In the genomic region with DNA sequence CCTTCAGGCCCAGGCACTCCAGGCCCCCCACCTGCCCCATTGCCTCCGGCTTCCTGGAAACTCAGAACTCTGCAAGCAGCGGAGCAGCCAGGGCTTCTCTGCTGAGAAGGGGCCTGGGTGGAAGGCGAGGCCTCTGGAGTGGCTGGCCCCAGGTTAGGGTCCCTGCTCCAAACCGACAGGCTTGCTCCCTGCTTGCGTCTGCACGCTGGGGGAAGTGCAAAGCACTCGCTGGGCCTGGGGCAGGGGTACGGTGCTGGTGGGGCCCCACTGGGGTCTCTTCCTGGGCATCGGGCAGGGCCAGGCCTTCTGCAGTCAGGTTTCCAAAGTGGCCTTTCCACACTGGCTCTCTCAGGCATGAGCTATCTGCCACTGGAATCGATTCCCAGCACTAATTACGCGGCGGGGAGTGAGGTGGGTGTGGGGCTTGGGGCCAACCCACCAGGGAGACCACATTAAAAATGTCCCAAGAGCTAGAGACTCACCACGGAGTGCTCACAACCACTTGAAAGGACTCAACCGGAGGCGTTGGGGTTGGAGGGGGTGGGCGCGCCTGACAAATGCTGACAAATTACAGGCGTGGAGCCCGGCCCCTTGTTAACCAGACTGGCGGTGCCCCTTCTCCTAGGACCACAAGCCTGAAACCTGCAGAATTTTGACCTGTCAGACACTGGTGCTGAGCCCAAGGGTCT, we compare ENCODE assay signal across 17 cellular contexts. TPM values are rescaled to one million over a fixed set of nuclear protein-coding genes. Genes with fewer than 3 reads are reported as not detected.
A peak's percentile ranks its signal among the peaks of the same experiment; 100 is the strongest.
DNase-seq lines count a peak whose midpoint lies in the region; ATAC-seq, FAIRE-seq and TF ChIP-seq lines count a peak whose summit lies in the region.
"Had no signal": no experiment of that assay in that cellular context is flagged by ENCODE, and none has a peak within 500 bp of the region (broad histone marks: within the 10 kb centered on the region; RNA-seq: fewer than 3 reads in every experiment).

No MANE protein-coding gene starts in this region.

- no peaks in the 10 kb centered on the region for H3K79me2 ChIP-seq in HepG2 (ENCODE audit: insufficient read depth, low read length)

- CTCF ChIA-PET in HepG2 (lab: Yijun Ruan, JAX; ENCODE audit: low intra/inter-chr PET ratio, low total read pairs) (no interaction called here), RWPE1 (lab: Yijun Ruan, JAX) (no interaction called here)

- POLR2A ChIA-PET in HepG2 (lab: Yijun Ruan, JAX) (no interaction called here), RWPE1 (lab: Yijun Ruan, JAX; ENCODE audit: low non-redundant PET) (no interaction called here)

- FAIRE-seq in HepG2 (lab: Jason Lieb, UNC) = no peak
- FAIRE-seq: H54 had no signal

- in situ Hi-C loops in HepG2 (cut with HindIII; ENCODE audit: extremely low pct_ligation_motif_present, low pct_unique_long_range_greater_than_20kb) = no loop called here

- H3K4me3 ChIP-seq in HepG2 (replicated peaks in 1 of 3; ENCODE audit: insufficient read depth in 1 of 3, low read depth in 2 of 3, low read length in 3 of 3) (no peak overlapping the region), right lobe of liver (no peak overlapping the region), body of pancreas (no peak overlapping the region)
- H3K4me3 ChIP-seq: SK-N-MC had no signal

- H3K27me3 Mint-ChIP-seq in stimulated activated naive CD8-positive, alpha-beta T cell treated with anti-CD3 and anti-CD28 coated beads, Interleukin-15, amount 100 ng/mL, for 72 hours = no peaks in the 10 kb centered on the region

- H3K27me3 ChIP-seq in HepG2 (ENCODE audit: control insufficient read depth in 1 of 2, insufficient read depth in 2 of 2, low read length in 2 of 2) (no peaks in the 10 kb centered on the region), right lobe of liver (no peaks in the 10 kb centered on the region), body of pancreas (no peaks in the 10 kb centered on the region)

- TF ChIP-seq POLR2A in HepG2 (IDR thresholded peaks at IDR 0.05; ENCODE audit: insufficient read depth in 1 of 2, low read depth in 2 of 2, low read length in 2 of 2) (no peak), right lobe of liver (IDR thresholded peaks at IDR 0.05) (no peak), body of pancreas (IDR thresholded peaks at IDR 0.05) (no peak)

- no peak overlapping the region for H3K9ac ChIP-seq in HepG2 (ENCODE audit: insufficient read depth, low read depth, low read length)

- no TSS peak for BruUV-seq in HepG2 (replicated peaks; lab: Mats Ljungman, UMichigan)

- DNase-seq in HepG2 (ENCODE audit: low spot score) (no peak), right lobe of liver (no peak), RWPE1 (ENCODE audit: low spot score) (no peak), body of pancreas (no peak), NCI-H748 treated with DMSO at 0.1 percent for 48 hours (lab: John Stamatoyannopoulos, UW) (no peak), activated gamma-delta T cell (lab: John Stamatoyannopoulos, UW) (no peak), ecto neural progenitor cell (ENCODE audit: low spot score) (no peak)
- DNase-seq in stimulated activated naive CD8-positive, alpha-beta T cell treated with anti-CD3 and anti-CD28 coated beads, Interleukin-15, amount 100 ng/mL, for 72 hours = peak in 1 of 2 donors; percentile 27
- DNase-seq: DMS153; Karpas-422; NCI-H2029; NCI-H226; NCI-H526; NK-92 treated with Interleukin-12 subunit alpha and Interleukin-12 subunit beta, amount 100 ng/mL, for 24 hours had no signal

- H3K4me1 Mint-ChIP-seq in stimulated activated naive CD8-positive, alpha-beta T cell treated with anti-CD3 and anti-CD28 coated beads, Interleukin-15, amount 100 ng/mL, for 72 hours = peaks cover 20% of the 10 kb centered on the region

- no peak overlapping the region for H3K4me3 Mint-ChIP-seq in stimulated activated naive CD8-positive, alpha-beta T cell treated with anti-CD3 and anti-CD28 coated beads, Interleukin-15, amount 100 ng/mL, for 72 hours

- no peak overlapping the region for H3K4me2 ChIP-seq in HepG2 (ENCODE audit: low read depth, low read length)

- ATAC-seq in HepG2 (no peak), right lobe of liver (no peak), body of pancreas (no peak)
- ATAC-seq in stimulated activated naive CD8-positive, alpha-beta T cell treated with anti-CD3 and anti-CD28 coated beads, Interleukin-15, amount 100 ng/mL, for 72 hours = peak; percentile 42

- no peaks in the 10 kb centered on the region for H4K20me1 ChIP-seq in HepG2 (ENCODE audit: insufficient read depth, low read length)

- H3K36me3 ChIP-seq in HepG2 (replicated peaks in 1 of 2; ENCODE audit: control insufficient read depth in 1 of 2, insufficient read depth in 2 of 2, low read length in 2 of 2) (peaks cover 16 to 57% of the 10 kb centered on the region in 2 experiments), right lobe of liver (peaks cover 0 to 6% (median 0%) of the 10 kb centered on the region in 4 donors), body of pancreas (replicated peaks in 1 of 2; ENCODE audit: insufficient read depth in 1 of 2, low read depth in 2 of 2) (no peaks in the 10 kb centered on the region)

- no peak for TF ChIP-seq RAD21 in HepG2 (CRISPR knock-in tag; IDR thresholded peaks at IDR 0.05)

- TF ChIP-seq EP300 in HepG2 (IDR thresholded peaks at IDR 0.05; ENCODE audit: low read depth in 2 of 2, low read length in 2 of 2) (no peak), HepG2 (CRISPR knock-in tag; IDR thresholded peaks at IDR 0.05; ENCODE audit: borderline replicate concordance) (no peak)

- H3K9me3 Mint-ChIP-seq in stimulated activated naive CD8-positive, alpha-beta T cell treated with anti-CD3 and anti-CD28 coated beads, Interleukin-15, amount 100 ng/mL, for 72 hours = no peaks in the 10 kb centered on the region

- intact Hi-C loops in HepG2 (cut with micrococcal nuclease; ENCODE audit: unreplicated experiment) = no loop called here
- intact Hi-C loops in right lobe of liver (cut with DNase I) = no loop called here
- intact Hi-C loops in body of pancreas (cut with DNase I) = no loop called here

- WGBS in HepG2 (ENCODE audit: low lambda C conversion rate) = 95% methylated on average over 15 of the region's 21 CpGs
- WGBS in right lobe of liver (ENCODE audit: insufficient coverage, low coverage, low lambda C conversion rate, missing lambda C conversion rate) = 70% methylated on average over 2 of the region's 21 CpGs
- WGBS in body of pancreas, 2 donors = 84 to 91% methylated on average over 16 to 21 of the region's 21 CpGs

- TF ChIP-seq CTCF in HepG2 (CRISPR knock-in tag; IDR thresholded peaks at IDR 0.05) (no peak), right lobe of liver (IDR thresholded peaks at IDR 0.05) (no peak), RWPE1 (conservative IDR thresholded peaks at IDR 0.05; ENCODE audit: low read depth) (no peak), body of pancreas (IDR thresholded peaks at IDR 0.05) (no peak)

- H3K27ac ChIP-seq in HepG2 (ENCODE audit: extremely low read length, insufficient read depth, low read length) = no peak overlapping the region
- no peak overlapping the region for H3K27ac ChIP-seq in right lobe of liver
- H3K27ac ChIP-seq in RWPE1 = peak overlapping the region; percentile 80; the same call in 1 of the 2 replicates
- H3K27ac ChIP-seq in body of pancreas = peak overlapping the region in 3 of 4 donors; percentile 69 to 76 (median 74)
- H3K27ac ChIP-seq: SK-N-MC had no signal

- no peak overlapping the region for H3K27ac Mint-ChIP-seq in stimulated activated naive CD8-positive, alpha-beta T cell treated with anti-CD3 and anti-CD28 coated beads, Interleukin-15, amount 100 ng/mL, for 72 hours

- no peak overlapping the region for H2AFZ ChIP-seq in HepG2 (ENCODE audit: low read length)

- no peaks in the 10 kb centered on the region for H3K9me3 ChIP-seq in HepG2 (ENCODE audit: low read length)
- no peaks in the 10 kb centered on the region for H3K9me3 ChIP-seq in right lobe of liver
- H3K9me3 ChIP-seq in body of pancreas = no peaks in the 10 kb centered on the region

- H3K4me1 ChIP-seq in HepG2 (ENCODE audit: insufficient read depth, low read length) = peaks cover 53% of the 10 kb centered on the region
- peaks cover 0 to 63% (median 17%) of the 10 kb centered on the region in 4 donors for H3K4me1 ChIP-seq in right lobe of liver
- peaks cover 43% of the 10 kb centered on the region for H3K4me1 ChIP-seq in body of pancreas

RNA-seq across cellular contexts. Expression of gene FAM83G, which starts 17.9 kb away (rescaled TPM):
- total RNA-seq in HepG2 (2016; rRNA removed; fragmentation: Illumina TruSeq; extraction: Trizol) (14.0 and 18.6 TPM in 2 replicates), right lobe of liver (10 to 100 TPM; 10.1 to 41.7 (median 21.5) TPM), body of pancreas (10 to 100 TPM; 11.4 to 16.5 TPM)
- total RNA-seq in HepG2 (2016; cell fraction: cytosol; rRNA removed; fragmentation: Illumina TruSeq; extraction: Trizol; ENCODE audit: low read depth) = 3.1 and 3.2 TPM in 2 replicates
- total RNA-seq in HepG2 (2016; cell fraction: insoluble cytoplasmic fraction; rRNA removed; fragmentation: Illumina TruSeq; extraction: Trizol) = 11.3 and 19.1 TPM in 2 replicates
- 8.0 and 8.1 TPM in 2 replicates for total RNA-seq in HepG2 (2016; cell fraction: membrane; rRNA removed; fragmentation: Illumina TruSeq; extraction: Trizol)
- total RNA-seq in HepG2 (2016; cell fraction: nucleus; rRNA removed; fragmentation: Illumina TruSeq; extraction: Trizol) = 19.9 and 21.9 TPM in 2 replicates
- 13.7 and 21.2 TPM in 2 replicates for polyA plus RNA-seq in HepG2 (2011; rRNA removed)
- 9.8 and 12.5 TPM in 2 replicates for polyA plus RNA-seq in HepG2 (2011; cell fraction: cytosol; rRNA removed)
- polyA plus RNA-seq in HepG2 (2011; cell fraction: nucleus; rRNA removed) = 62.7 and 63.6 TPM in 2 replicates
- polyA plus RNA-seq in HepG2 (2012) = 9.6 and 14.4 TPM in 2 replicates
- 1.4 and 1.5 TPM in 2 replicates for polyA plus RNA-seq in HepG2 (2016; cell fraction: cytosol; fragmentation: Illumina TruSeq; extraction: Trizol; ENCODE audit: low read depth)
- 10.4 and 12.3 TPM in 2 replicates for polyA plus RNA-seq in HepG2 (2016; cell fraction: insoluble cytoplasmic fraction; fragmentation: Illumina TruSeq; extraction: Trizol; ENCODE audit: low read depth)
- polyA plus RNA-seq in HepG2 (2016; cell fraction: membrane; fragmentation: Illumina TruSeq; extraction: Trizol; ENCODE audit: low read depth) = 4.1 and 4.4 TPM in 2 replicates
- 43.0 and 45.0 TPM in 2 replicates for polyA plus RNA-seq in HepG2 (2016; cell fraction: nucleus; fragmentation: Illumina TruSeq; extraction: Trizol; ENCODE audit: insufficient read depth, low read depth)
- polyA minus RNA-seq in HepG2 (2011; rRNA and poly(A)+ RNA removed; ENCODE audit: low replicate concordance) = 18.2 and 34.3 TPM in 2 replicates
- polyA minus RNA-seq in HepG2 (2011; cell fraction: cytosol; rRNA and poly(A)+ RNA removed) = 14.7 and 14.9 TPM in 2 replicates
- 24.2 and 25.2 TPM in 2 replicates for polyA minus RNA-seq in HepG2 (2011; cell fraction: nucleus; rRNA and poly(A)+ RNA removed)

RNA-seq across cellular contexts. Expression of gene SLC5A10, which starts 34.7 kb away (rescaled TPM):
- total RNA-seq in HepG2 (2016; rRNA removed; fragmentation: Illumina TruSeq; extraction: Trizol) = not detected in 2 replicates
- total RNA-seq in HepG2 (2016; cell fraction: cytosol; rRNA removed; fragmentation: Illumina TruSeq; extraction: Trizol; ENCODE audit: low read depth) = not detected in 2 replicates
- 0.04 TPM in 1 of 2 replicates, not detected in the other for total RNA-seq in HepG2 (2016; cell fraction: insoluble cytoplasmic fraction; rRNA removed; fragmentation: Illumina TruSeq; extraction: Trizol)
- not detected in 2 replicates for total RNA-seq in HepG2 (2016; cell fraction: membrane; rRNA removed; fragmentation: Illumina TruSeq; extraction: Trizol)
- not detected in 2 replicates for total RNA-seq in HepG2 (2016; cell fraction: nucleus; rRNA removed; fragmentation: Illumina TruSeq; extraction: Trizol)
- 0.05 and 0.07 TPM in 2 replicates for polyA plus RNA-seq in HepG2 (2011; rRNA removed)
- polyA plus RNA-seq in HepG2 (2011; cell fraction: cytosol; rRNA removed) = 0.03 TPM in 2 replicates
- polyA plus RNA-seq in HepG2 (2011; cell fraction: nucleus; rRNA removed) = 0.23 and 0.38 TPM in 2 replicates
- 0.08 and 0.11 TPM in 2 replicates for polyA plus RNA-seq in HepG2 (2012)
- polyA plus RNA-seq in HepG2 (2016; cell fraction: cytosol; fragmentation: Illumina TruSeq; extraction: Trizol; ENCODE audit: low read depth) = not detected in 2 replicates
- polyA plus RNA-seq in HepG2 (2016; cell fraction: insoluble cytoplasmic fraction; fragmentation: Illumina TruSeq; extraction: Trizol; ENCODE audit: low read depth) = not detected in 2 replicates
- polyA plus RNA-seq in HepG2 (2016; cell fraction: membrane; fragmentation: Illumina TruSeq; extraction: Trizol; ENCODE audit: low read depth) = not detected in 2 replicates
- not detected in 2 replicates for polyA plus RNA-seq in HepG2 (2016; cell fraction: nucleus; fragmentation: Illumina TruSeq; extraction: Trizol; ENCODE audit: insufficient read depth, low read depth)
- polyA minus RNA-seq in HepG2 (2011; rRNA and poly(A)+ RNA removed; ENCODE audit: low replicate concordance) = 0.09 and 0.24 TPM in 2 replicates
- not detected in 2 replicates for polyA minus RNA-seq in HepG2 (2011; cell fraction: cytosol; rRNA and poly(A)+ RNA removed)
- 0.25 and 0.39 TPM in 2 replicates for polyA minus RNA-seq in HepG2 (2011; cell fraction: nucleus; rRNA and poly(A)+ RNA removed)
- under 1 TPM in 2 of 6 experiments, not detected in 4; 0.07 to 0.14 TPM for total RNA-seq in right lobe of liver
- total RNA-seq in body of pancreas = not detected
- polyA plus RNA-seq: AG04450 had no signal

Comparison
In these comparisons a context has a peak if more than half of its experiments do, and no peak if none do; other contexts are left out.
1. H3K27ac ChIP-seq: peak in RWPE1 (single experiment) and body of pancreas (3 of 4); none in HepG2 (single experiment) and right lobe of liver (0 of 3).